Comparison of ENCODE assay signal across 8 cellular contexts in the genomic region with DNA sequence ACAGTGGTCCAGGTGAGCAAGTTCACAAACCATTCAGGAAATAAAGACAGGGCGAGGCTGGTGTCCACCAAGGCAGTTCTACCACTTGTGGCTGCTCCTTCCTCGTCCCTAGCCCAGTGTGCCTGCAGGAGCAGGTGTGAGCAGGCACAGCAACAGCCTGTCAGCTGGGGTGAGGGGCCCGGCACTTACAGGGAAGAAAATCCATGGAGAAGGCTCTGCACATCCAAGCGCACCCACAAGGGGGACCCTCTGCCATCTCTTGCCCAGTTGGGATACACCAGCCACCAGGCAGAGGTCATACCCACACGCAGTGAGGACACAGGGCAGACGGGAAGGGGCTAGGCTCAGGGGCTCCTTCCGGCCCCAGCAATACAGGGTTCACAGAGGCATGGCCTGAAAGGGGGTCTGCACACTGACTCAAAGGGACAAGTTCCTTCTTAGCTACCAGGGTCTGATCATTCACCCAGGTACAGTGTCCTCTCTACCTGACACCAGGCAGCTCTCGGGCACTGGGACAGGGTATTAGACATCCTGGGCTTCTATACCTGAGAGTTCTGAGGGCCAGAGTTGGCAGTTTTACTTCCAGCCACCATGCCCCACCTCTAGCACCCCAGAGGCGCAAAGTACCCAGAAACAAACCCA. TPM values are rescaled to one million over a fixed set of nuclear protein-coding genes. Genes with fewer than 3 reads are reported as not detected.
DNase-seq lines count a peak whose midpoint lies in the region; TF ChIP-seq lines count a peak whose summit lies in the region.

No MANE protein-coding gene starts in this region.

- TF ChIP-seq POLR2A in transverse colon (IDR thresholded peaks at IDR 0.05): no peak

- no peaks in the 10 kb centered on the region for H3K27me3 ChIP-seq in layer of hippocampus (ENCODE audit: control insufficient read depth, insufficient read depth, low read length)
- H3K27me3 ChIP-seq in transverse colon: no peaks in the 10 kb centered on the region
- no peaks in the 10 kb centered on the region for H3K27me3 ChIP-seq in effector memory CD4-positive, alpha-beta T cell (replicated peaks; ENCODE audit: control insufficient read depth, insufficient read depth, low read length, poor library complexity, severe bottlenecking)

- in situ Hi-C loops in transverse colon (cut with MboI; ENCODE audit: low pct_ligation_motif_present in 1 of 4, low pct_unique_long_range_greater_than_20kb in 1 of 4, low sequenced_read_pairs in 3 of 4): no loop called here

- intact Hi-C loops in transverse colon (cut with DNase I; ENCODE audit: low total_unique reads): no loop called here

- peak overlapping the region; percentile 21 for H3K27ac ChIP-seq in layer of hippocampus (ENCODE audit: low read depth, low read length)
- peak overlapping the region; percentile 16 to 46 (median 30) for H3K27ac ChIP-seq in transverse colon
- H3K27ac ChIP-seq in effector memory CD4-positive, alpha-beta T cell (ENCODE audit: insufficient read depth, low read length, poor library complexity, severe bottlenecking): no peak overlapping the region

- H3K9me3 ChIP-seq in transverse colon: no peaks in the 10 kb centered on the region
- no peaks in the 10 kb centered on the region for H3K9me3 ChIP-seq in effector memory CD4-positive, alpha-beta T cell (ENCODE audit: control insufficient read depth, low read length)

- DNase-seq in AG08395 (ENCODE audit: low spot score) (peak; percentile 53), GM12864 (ENCODE audit: low read depth) (no peak), NCI-H526 treated with DMSO at 0.1 percent for 48 hours (lab: John Stamatoyannopoulos, UW) (peak; percentile 7), cardiac fibroblast (ENCODE audit: low read depth in 2 of 2) (peak; percentile 44 to 57), transverse colon (peak; percentile 56), GM19238 (ENCODE audit: insufficient read length, low spot score) (no peak)
- no peak for DNase-seq in effector memory CD4-positive, alpha-beta T cell

- 60% methylated on average over 9 of the region's 9 CpGs; no CpG with 5 or more reads in 1 of the 2 donors for WGBS in transverse colon (ENCODE audit: low coverage in 1 of 2), 2 donors

- peaks cover 0 to 29% (median 8%) of the 10 kb centered on the region in 4 donors for H3K36me3 ChIP-seq in transverse colon
- peaks cover 66% of the 10 kb centered on the region for H3K36me3 ChIP-seq in effector memory CD4-positive, alpha-beta T cell (ENCODE audit: control insufficient read depth, insufficient read depth, low read length)

- peak; percentile 31 for TF ChIP-seq CTCF in GM12864 (IDR thresholded peaks at IDR 0.05; ENCODE audit: low read depth, low read length, missing control alignments)
- peak; percentile 47 for TF ChIP-seq CTCF in cardiac fibroblast (IDR thresholded peaks at IDR 0.05; ENCODE audit: low read depth, low read length)
- TF ChIP-seq CTCF in transverse colon (IDR thresholded peaks at IDR 0.05): peak; percentile 30 to 59 (median 50)

- peaks cover 18 to 45% (median 25%) of the 10 kb centered on the region in 4 donors for H3K4me1 ChIP-seq in transverse colon
- H3K4me1 ChIP-seq in effector memory CD4-positive, alpha-beta T cell (ENCODE audit: control insufficient read depth, insufficient read depth, low read length, poor library complexity, severe bottlenecking): peaks cover 27% of the 10 kb centered on the region

- no peak overlapping the region for H3K4me3 ChIP-seq in GM12864 (ENCODE audit: low read depth, low read length)
- H3K4me3 ChIP-seq in cardiac fibroblast (replicated peaks in 1 of 2; ENCODE audit: low read depth in 2 of 2, low read length in 2 of 2): no peak overlapping the region
- H3K4me3 ChIP-seq in transverse colon: no peak overlapping the region
- H3K4me3 ChIP-seq in effector memory CD4-positive, alpha-beta T cell (ENCODE audit: insufficient read depth, low read depth, low read length, poor library complexity, severe bottlenecking): no peak overlapping the region

- no peak for TF ChIP-seq EP300 in transverse colon (IDR thresholded peaks at IDR 0.05; ENCODE audit: low read depth)

RNA-seq across cellular contexts. Expression of a gene that starts 27.0 kb away (rescaled TPM):
- 10 to 100 TPM in 3 of 4 donors, 1 to 10 TPM in 1; 8.8 to 29.5 (median 19.0) TPM for total RNA-seq in transverse colon

RNA-seq across cellular contexts. Expression of a gene that starts 35.4 kb away (rescaled TPM):
- 100 to 1,000 TPM in 1 of 4 donors, 10 to 100 TPM in 3; 46.4 to 495 (median 55.7) TPM for total RNA-seq in transverse colon

RNA-seq across cellular contexts. Expression of a gene that starts 37.1 kb away (rescaled TPM):
- total RNA-seq in transverse colon: 10 to 100 TPM; 46.0 to 75.9 (median 66.6) TPM

RNA-seq across cellular contexts. Expression of a gene that starts 44.6 kb away (rescaled TPM):
- total RNA-seq in transverse colon: not detected

Comparison
In these comparisons a context has a peak if more than half of its experiments do, and no peak if none do; other contexts are left out.
1. DNase-seq: peak in AG08395 (single experiment), NCI-H526 treated with DMSO at 0.1 percent for 48 hours (single experiment), cardiac fibroblast (2 of 2) and transverse colon (single experiment); none in GM12864 (single experiment), effector memory CD4-positive, alpha-beta T cell (0 of 3) and GM19238 (single experiment).
2. Peak in every context shown above with its lines, with median percentiles within 50 percentile points of each other: CTCF ChIP-seq.